ENCODE assay signal across 32 cellular contexts in the genomic region with DNA sequence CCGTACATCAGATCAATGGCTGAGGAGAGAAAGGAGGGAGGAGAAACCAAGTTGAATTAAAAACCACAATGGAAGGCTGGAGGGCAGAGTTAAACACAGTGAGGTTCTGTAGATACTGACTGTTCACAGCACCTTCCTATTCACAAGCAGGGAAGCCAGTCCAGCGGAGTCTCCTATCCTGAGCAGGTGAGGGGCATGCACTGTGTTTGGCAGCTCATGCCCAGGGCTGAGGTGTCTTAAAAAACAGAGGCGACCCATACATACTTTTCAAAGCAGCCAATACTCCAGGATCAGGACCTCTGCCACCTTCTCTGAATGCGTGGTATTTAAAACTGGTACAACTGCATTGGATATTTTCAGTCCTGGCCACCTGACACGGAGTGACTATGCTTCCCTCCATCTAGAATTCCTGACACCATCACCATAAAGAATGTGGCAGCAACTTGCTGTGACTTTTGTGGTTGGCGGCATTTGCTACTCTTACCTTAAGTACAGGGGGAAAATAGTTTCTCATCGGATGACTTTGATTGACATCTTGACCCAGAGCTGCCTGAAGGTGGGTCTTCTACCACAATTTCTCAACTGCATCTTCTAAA. TPM values are rescaled to one million over a fixed set of nuclear protein-coding genes. Genes with fewer than 3 reads are reported as not detected.
DNase-seq lines count a peak whose midpoint lies in the region; ATAC-seq, FAIRE-seq and TF ChIP-seq lines count a peak whose summit lies in the region.
"Had no signal": no experiment of that assay in that cellular context is flagged by ENCODE, and none has a peak within 500 bp of the region (broad histone marks: within the 10 kb centered on the region; RNA-seq: fewer than 3 reads in every experiment).

No MANE protein-coding gene starts in this region.

- peak; percentile 14 for DNase-seq in activated effector memory CD4-positive, alpha-beta T cell treated with anti-CD3 and anti-CD28 coated beads, Interleukin-2, amount 50 U/mL, for 16 hours
- DNase-seq in activated effector memory CD4-positive, alpha-beta T cell treated with Interleukin-2 at 50 U/mL for 16 hours: no peak
- no peak for DNase-seq in naive thymus-derived CD4-positive, alpha-beta T cell
- DNase-seq in left lobe of liver (ENCODE audit: low spot score): no peak
- no peak for DNase-seq in GM19239 (ENCODE audit: insufficient read length, low spot score)
- DNase-seq: activated CD4-positive, alpha-beta T cell treated with anti-CD3 and anti-CD28 coated beads, Interleukin-2, amount 10 ng/mL, durations not matched to agents 24 days and 14 days; activated naive CD4-positive, alpha-beta T cell treated with Interleukin-2 at 50 U/mL for 16 hours; activated T-cell treated with anti-CD3 and anti-CD28 coated beads, Interleukin-2, amount 50 U/mL, for 1 hour; CD4-positive, alpha-beta T cell; cerebellar nuclear complex; DND-41; GF-D8; GM23248; hypothalamus; mesenchymal stem cell; NCI-H1092; NCI-H1694; NCI-H446; NCI-H774; SJCRH30; stimulated activated CD4-positive, alpha-beta T cell treated with anti-CD3 and anti-CD28 coated beads, Interleukin-15, amount 100 ng/mL, for 24 hours; stimulated activated CD4-positive, alpha-beta T cell treated with anti-CD3 and anti-CD28 coated beads, Interleukin-4, amount 100 ng/mL, for 4 hours; T1000 had no signal

- no peak for TF ChIP-seq CTCF in HEK293 (tag by site-specific recombination; IDR thresholded peaks at IDR 0.05)

- H3K27ac ChIP-seq in HEK293 (ENCODE audit: extremely low read depth, low read depth, low read length): peak overlapping the region; percentile 22
- peak overlapping the region; percentile 6 for H3K27ac ChIP-seq in naive thymus-derived CD4-positive, alpha-beta T cell (ENCODE audit: low read depth, low read length)
- H3K27ac ChIP-seq in skeletal muscle tissue (ENCODE audit: low read depth, low read length): peak overlapping the region; percentile 37
- H3K27ac ChIP-seq: adrenal gland, GM23248, SJCRH30 had no signal

- no peaks in the 10 kb centered on the region for H3K9me3 Mint-ChIP-seq in naive thymus-derived CD4-positive, alpha-beta T cell
- H3K9me3 Mint-ChIP-seq: activated CD4-positive, alpha-beta T cell treated with anti-CD3 and anti-CD28 coated beads, Interleukin-2, amount 10 ng/mL, durations not matched to agents 24 days and 14 days; CD4-positive, alpha-beta T cell; type B pancreatic cell had no signal

- H3K4me1 Mint-ChIP-seq in naive thymus-derived CD4-positive, alpha-beta T cell: peaks cover 26 to 59% (median 51%) of the 10 kb centered on the region in 7 donors

- intact Hi-C loops in naive thymus-derived CD4-positive, alpha-beta T cell (cut with micrococcal nuclease): loop anchor here in 1 of 2 donors (5.0 kb wide), 1 partner anchor 491 kb away; no protein-coding TSS in a partner anchor

- H3K27me3 Mint-ChIP-seq in naive thymus-derived CD4-positive, alpha-beta T cell: no peaks in the 10 kb centered on the region
- H3K27me3 Mint-ChIP-seq: activated CD4-positive, alpha-beta T cell treated with anti-CD3 and anti-CD28 coated beads, Interleukin-2, amount 10 ng/mL, durations not matched to agents 24 days and 14 days; CD4-positive, alpha-beta T cell; type B pancreatic cell had no signal

- H3K27ac Mint-ChIP-seq in naive thymus-derived CD4-positive, alpha-beta T cell: peak overlapping the region in 5 of 9 donors; percentile 2 to 73 (median 18)
- H3K27ac Mint-ChIP-seq: activated CD4-positive, alpha-beta T cell treated with anti-CD3 and anti-CD28 coated beads, Interleukin-2, amount 10 ng/mL, durations not matched to agents 24 days and 14 days; CD4-positive, alpha-beta T cell had no signal

- ATAC-seq in naive thymus-derived CD4-positive, alpha-beta T cell: no peak
- ATAC-seq in left lobe of liver (no peak), HG03571 (IDR thresholded peaks at IDR 0.05; ENCODE audit: unreplicated experiment) (no peak)
- ATAC-seq: left colon had no signal

- H3K4me3 ChIP-seq in HEK293 (ENCODE audit: low read depth, low read length) (no peak overlapping the region), skeletal muscle tissue (ENCODE audit: low read length in 3 of 3) (no peak overlapping the region)
- H3K4me3 ChIP-seq in naive thymus-derived CD4-positive, alpha-beta T cell (ENCODE audit: low read length): no peak overlapping the region
- H3K4me3 ChIP-seq: adrenal gland, GM23248, SJCRH30 had no signal

- CTCF ChIA-PET in HEK293 (lab: Yijun Ruan, JAX): interaction anchor here (0.7 to 1.3 kb wide), 2 partner anchors 12 to 79 kb away, joined by 6 to 8 read pairs; no protein-coding TSS in a partner anchor
- CTCF ChIA-PET in naive thymus-derived CD4-positive, alpha-beta T cell (lab: Charles Lee): no interaction called here

- H3K4me1 ChIP-seq in HEK293 (ENCODE audit: control insufficient read depth, insufficient read depth, low read length) (no peaks in the 10 kb centered on the region), skeletal muscle tissue (ENCODE audit: control insufficient read depth in 3 of 3, insufficient read depth in 3 of 3, low read length in 3 of 3) (peaks cover 28 to 34% (median 31%) of the 10 kb centered on the region in 3 donors)
- peaks cover 0 to 12% of the 10 kb centered on the region in 2 donors for H3K4me1 ChIP-seq in naive thymus-derived CD4-positive, alpha-beta T cell (ENCODE audit: control insufficient read depth in 2 of 2, insufficient read depth in 2 of 2, low read length in 2 of 2)

- H3K36me3 Mint-ChIP-seq in naive thymus-derived CD4-positive, alpha-beta T cell: peaks cover 14 to 63% (median 42%) of the 10 kb centered on the region in 5 donors

- no peak overlapping the region for H3K4me3 Mint-ChIP-seq in naive thymus-derived CD4-positive, alpha-beta T cell
- H3K4me3 Mint-ChIP-seq: activated CD4-positive, alpha-beta T cell treated with anti-CD3 and anti-CD28 coated beads, Interleukin-2, amount 10 ng/mL, durations not matched to agents 24 days and 14 days; CD4-positive, alpha-beta T cell; type B pancreatic cell had no signal

- FAIRE-seq in GM19239 (lab: Jason Lieb, UNC): no peak
- FAIRE-seq: D721Med, frontal cortex, RCC 7860 had no signal

- no peaks in the 10 kb centered on the region for H3K9me3 ChIP-seq in HEK293 (ENCODE audit: control insufficient read depth, insufficient read depth, low read depth, low read length)
- no peaks in the 10 kb centered on the region for H3K9me3 ChIP-seq in naive thymus-derived CD4-positive, alpha-beta T cell (ENCODE audit: control insufficient read depth in 2 of 3, low read length in 3 of 3)
- no peaks in the 10 kb centered on the region for H3K9me3 ChIP-seq in skeletal muscle tissue (ENCODE audit: control insufficient read depth in 3 of 3, low read length in 3 of 3)
- H3K9me3 ChIP-seq: adrenal gland, SJCRH30 had no signal

- H3K36me3 ChIP-seq in HEK293 (ENCODE audit: control insufficient read depth in 2 of 2, insufficient read depth in 1 of 2, low read length in 2 of 2) (peaks cover 82 to 96% of the 10 kb centered on the region in 2 experiments), skeletal muscle tissue (ENCODE audit: control insufficient read depth in 3 of 3, insufficient read depth in 3 of 3, low read length in 3 of 3) (peaks cover 64 to 80% (median 65%) of the 10 kb centered on the region in 3 donors)
- H3K36me3 ChIP-seq in naive thymus-derived CD4-positive, alpha-beta T cell (ENCODE audit: control insufficient read depth in 2 of 3, insufficient read depth in 3 of 3, low read length in 3 of 3): peaks cover 37 to 90% (median 38%) of the 10 kb centered on the region in 3 experiments

- POLR2A ChIA-PET in HEK293 (lab: Yijun Ruan, JAX): no interaction called here
- POLR2A ChIA-PET in naive thymus-derived CD4-positive, alpha-beta T cell (lab: Charles Lee): no interaction called here

- H3K27me3 ChIP-seq in naive thymus-derived CD4-positive, alpha-beta T cell (ENCODE audit: control insufficient read depth in 2 of 2, insufficient read depth in 2 of 2, low read length in 2 of 2): no peaks in the 10 kb centered on the region
- no peaks in the 10 kb centered on the region for H3K27me3 ChIP-seq in skeletal muscle tissue (ENCODE audit: control insufficient read depth in 3 of 3, insufficient read depth in 3 of 3, low read length in 3 of 3)
- H3K27me3 ChIP-seq: adrenal gland, SJCRH30 had no signal

- H3K9ac ChIP-seq in skeletal muscle tissue (ENCODE audit: low read depth in 1 of 3, low read length in 3 of 3): no peak overlapping the region
- H3K9ac ChIP-seq: GM23248 had no signal

TF ChIP-seq in HEK293, 187 proteins besides CTCF, POLR2A, EP300 and RAD21:
- TF ChIP-seq HOXD13 (CRISPR knock-in tag; IDR thresholded peaks at IDR 0.05; ENCODE audit: borderline replicate concordance) (no peak), ZNF157 (tag by site-specific recombination; IDR thresholded peaks at IDR 0.05) (no peak), ZNF184 (tag by site-specific recombination; IDR thresholded peaks at IDR 0.05) (no peak), ZNF514 (tag by site-specific recombination; IDR thresholded peaks at IDR 0.05) (no peak), RBAK (tag by site-specific recombination; IDR thresholded peaks at IDR 0.05) (no peak), ZNF776 (tag by site-specific recombination; IDR thresholded peaks at IDR 0.05; ENCODE audit: borderline replicate concordance) (no peak), ZNF548 (tag by site-specific recombination; IDR thresholded peaks at IDR 0.05) (no peak), REPIN1 (tag by site-specific recombination; IDR thresholded peaks at IDR 0.05; ENCODE audit: low read depth) (no peak), ZNF366 (tag by site-specific recombination; conservative IDR thresholded peaks at IDR 0.05) (no peak), ZNF558 (tag by site-specific recombination; IDR thresholded peaks at IDR 0.05) (no peak)
TF ChIP-seq in HEK293: peak in this region for 0.

RNA-seq across cellular contexts. Expression of a gene that starts 21.5 kb away (rescaled TPM):
- total RNA-seq in naive thymus-derived CD4-positive, alpha-beta T cell: 100 to 1,000 TPM; 134 to 172 (median 159) TPM
- 10 to 100 TPM; 35.0 to 50.7 TPM for polyA plus RNA-seq in naive thymus-derived CD4-positive, alpha-beta T cell
- total RNA-seq in skeletal muscle tissue (156 TPM), left lobe of liver (76.1 TPM)
